Comparison of ENCODE assay signal across 8 cellular contexts in genomic region chr2:233404227-233404626, GRCh38. TPM values are rescaled to one million over a fixed set of nuclear protein-coding genes. Genes with fewer than 3 reads are reported as not detected.
DNase-seq lines count a peak whose midpoint lies in the region; ATAC-seq lines count a peak whose summit lies in the region.

No MANE protein-coding gene starts in this region.

- ATAC-seq in GM19324 (IDR thresholded peaks at IDR 0.05; ENCODE audit: low FRiP score, unreplicated experiment): no peak

- in situ Hi-C loops in T47D (cut with HindIII; ENCODE audit: low pct_unique_long_range_greater_than_20kb, low sequenced_read_pairs): no loop called here

- DNase-seq in DMS53 (lab: John Stamatoyannopoulos, UW): peak; percentile 44
- DNase-seq in DMS53 treated with DMSO at 0.1 percent for 48 hours (lab: John Stamatoyannopoulos, UW; ENCODE audit: unreplicated experiment): no peak
- peak; percentile 49 for DNase-seq in HuH-7.5 (ENCODE audit: low spot score)
- peak; percentile 57 for DNase-seq in UCSD-AML1 (lab: John Stamatoyannopoulos, UW; ENCODE audit: unreplicated experiment)
- peak; percentile 18 to 68 for DNase-seq in T47D (ENCODE audit: low read depth in 1 of 2, low spot score in 1 of 2)
- DNase-seq in mucosa of gallbladder (ENCODE audit: low spot score): peak; percentile 49
- no peak for DNase-seq in T1000 (lab: John Stamatoyannopoulos, UW)

RNA-seq across cellular contexts. Expression of gene DGKD, which starts 49.9 kb away (rescaled TPM):
- total RNA-seq in mucosa of gallbladder: 24.3 TPM

Comparison
In these comparisons a context has a peak if more than half of its experiments do, and no peak if none do; other contexts are left out.
1. DNase-seq: peak in DMS53 (single experiment), HuH-7.5 (single experiment), UCSD-AML1 (single experiment), T47D (2 of 2) and mucosa of gallbladder (single experiment); none in DMS53 treated with DMSO at 0.1 percent for 48 hours (single experiment) and T1000 (single experiment).